33 cellular contexts compared by ENCODE assay signal in the genomic region with DNA sequence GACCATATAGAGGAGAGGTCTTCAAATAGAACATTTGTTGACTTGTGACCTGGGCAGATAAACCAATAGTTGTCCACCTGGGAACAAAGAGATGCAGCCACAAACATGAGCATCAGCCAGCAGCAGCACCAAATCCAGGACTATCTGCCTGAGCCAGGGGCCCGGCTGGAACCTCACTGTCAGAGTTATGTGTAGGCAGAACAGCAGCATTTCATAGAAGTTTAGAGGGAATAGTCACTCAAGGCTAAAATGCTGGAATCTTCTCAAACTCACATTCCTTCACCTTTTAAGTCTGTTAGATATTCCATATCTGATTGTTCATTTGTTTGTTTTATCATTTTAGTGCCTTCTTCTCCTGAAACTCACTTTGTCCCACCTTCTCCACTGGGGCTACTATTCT.
"Had no signal": no experiment of that assay in that cellular context is flagged by ENCODE, and none has a peak within 500 bp of the region (broad histone marks: within the 10 kb centered on the region; RNA-seq: fewer than 3 reads in every experiment).

No MANE protein-coding gene starts in this region.

- DNase-seq: activated CD4-positive, alpha-beta memory T cell treated with anti-CD3 and anti-CD28 coated beads, Interleukin-2, amount 10 ng/mL, durations not matched to agents 7 days and 5 days; activated CD4-positive, alpha-beta T cell treated with anti-CD3 and anti-CD28 coated beads for 1 hour; activated CD4-positive, alpha-beta T cell treated with anti-CD3 and anti-CD28 coated beads, Interleukin-2, amount 10 ng/mL, durations not matched to agents 7 days and 5 days; activated naive CD4-positive, alpha-beta T cell; activated T-cell treated with anti-CD3 and anti-CD28 coated beads, Interleukin-2, amount 50 U/mL, for 4 hours; dorsolateral prefrontal cortex; effector memory CD4-positive, alpha-beta T cell; left cardiac atrium; left ventricle myocardium superior; mammary epithelial cell; naive B cell; nephron progenitor cell; occipital lobe; stimulated activated CD4-positive, alpha-beta T cell treated with anti-CD3 and anti-CD28 coated beads, Interleukin-15, amount 100 ng/mL, for 24 hours; stimulated activated CD4-positive, alpha-beta T cell treated with anti-CD3 and anti-CD28 coated beads, Interleukin-2, amount 100 ng/mL, for 24 hours; stimulated activated naive B cell treated with anti-CD40 and anti-IgM and Interleukin-4, amounts not matched to agents 10 μg/mL and 1 μg/mL and 100 μg/mL, for 72 hours; stomach; T-helper 17 cell; T1000; thyroid gland; upper lobe of right lung had no signal

- ATAC-seq: activated T-cell treated with anti-CD3 and anti-CD28 coated beads, Interleukin-2, amount 50 U/mL, for 4 hours; gastroesophageal sphincter; left cardiac atrium; left ventricle myocardium superior; stimulated activated naive B cell treated with anti-CD40 and anti-IgM and Interleukin-4, amounts not matched to agents 10 μg/mL and 1 μg/mL and 100 μg/mL, for 72 hours; T-helper 17 cell; upper lobe of right lung had no signal

- H2AFZ ChIP-seq: hepatocyte had no signal

- H3K36me3 Mint-ChIP-seq: brain, mesothelial cell of epicardium had no signal

- H3K27me3 Mint-ChIP-seq: brain; naive B cell; stimulated activated naive B cell treated with anti-CD40 and anti-IgM and Interleukin-4, amounts not matched to agents 10 μg/mL and 1 μg/mL and 100 μg/mL, for 72 hours had no signal

- H3K36me3 ChIP-seq: ascending aorta, cardiac muscle cell, gastroesophageal sphincter, right atrium auricular region, stomach, thyroid gland, upper lobe of right lung had no signal

- H3K27me3 ChIP-seq: ascending aorta, cardiac muscle cell, dorsolateral prefrontal cortex, gastroesophageal sphincter, hepatocyte, right atrium auricular region, stomach, thyroid gland, upper lobe of right lung had no signal

- FAIRE-seq: endothelial cell of umbilical vein, keratinocyte had no signal

- H3K4me1 ChIP-seq: right atrium auricular region, stomach, upper lobe of right lung had no signal

- H3K79me2 ChIP-seq: hepatocyte had no signal

- H3K9me3 Mint-ChIP-seq: activated T-cell treated with anti-CD3 and anti-CD28 coated beads, Interleukin-2, amount 50 U/mL, for 4 hours; nephron progenitor cell had no signal

- H3K27ac Mint-ChIP-seq: activated CD4-positive, alpha-beta memory T cell treated with anti-CD3 and anti-CD28 coated beads, Interleukin-2, amount 10 ng/mL, durations not matched to agents 7 days and 5 days; activated CD4-positive, alpha-beta T cell treated with anti-CD3 and anti-CD28 coated beads, Interleukin-2, amount 10 ng/mL, durations not matched to agents 7 days and 5 days; activated naive CD8-positive, alpha-beta T cell; activated T-helper 2 cell treated with anti-CD3 and anti-CD28 coated beads, Interferon-gamma antibody, Interleukin-2, Interleukin-4, amounts not matched to agents 10 μg/mL and 5 μg/mL and 100 μg/mL, durations not matched to agents 14 hours and 24 hours and 36 hours; mesothelial cell of epicardium; nephron progenitor cell; stimulated activated naive B cell treated with anti-CD40 and anti-IgM and Interleukin-4, amounts not matched to agents 10 μg/mL and 1 μg/mL and 100 μg/mL, for 72 hours; T-helper 17 cell had no signal

- H3K4me3 ChIP-seq: ascending aorta, cardiac muscle cell, coronary artery, dorsolateral prefrontal cortex, gastroesophageal sphincter, hepatocyte, right atrium auricular region, stomach, thyroid gland, upper lobe of right lung had no signal

- H3K4me1 Mint-ChIP-seq: mesothelial cell of epicardium, nephron progenitor cell had no signal

- H3K4me2 ChIP-seq: hepatocyte had no signal

- H3K4me3 Mint-ChIP-seq: activated CD4-positive, alpha-beta memory T cell treated with anti-CD3 and anti-CD28 coated beads, Interleukin-2, amount 10 ng/mL, durations not matched to agents 7 days and 5 days; activated CD4-positive, alpha-beta T cell treated with anti-CD3 and anti-CD28 coated beads, Interleukin-2, amount 10 ng/mL, durations not matched to agents 7 days and 5 days; activated naive CD8-positive, alpha-beta T cell; activated T-cell treated with anti-CD3 and anti-CD28 coated beads, Interleukin-2, amount 50 U/mL, for 4 hours; brain; mesothelial cell of epicardium; naive B cell; nephron progenitor cell; stimulated activated naive B cell treated with anti-CD40 and anti-IgM and Interleukin-4, amounts not matched to agents 10 μg/mL and 1 μg/mL and 100 μg/mL, for 72 hours; T-helper 17 cell had no signal

- H3K27ac ChIP-seq: ascending aorta, cardiac muscle cell, coronary artery, dorsolateral prefrontal cortex, hepatocyte, right atrium auricular region, stomach, thyroid gland, upper lobe of right lung had no signal

- H3K9me3 ChIP-seq: ascending aorta, gastroesophageal sphincter, right atrium auricular region, stomach, thyroid gland, upper lobe of right lung had no signal
